31 cellular contexts compared by ENCODE assay signal in the genomic region with DNA sequence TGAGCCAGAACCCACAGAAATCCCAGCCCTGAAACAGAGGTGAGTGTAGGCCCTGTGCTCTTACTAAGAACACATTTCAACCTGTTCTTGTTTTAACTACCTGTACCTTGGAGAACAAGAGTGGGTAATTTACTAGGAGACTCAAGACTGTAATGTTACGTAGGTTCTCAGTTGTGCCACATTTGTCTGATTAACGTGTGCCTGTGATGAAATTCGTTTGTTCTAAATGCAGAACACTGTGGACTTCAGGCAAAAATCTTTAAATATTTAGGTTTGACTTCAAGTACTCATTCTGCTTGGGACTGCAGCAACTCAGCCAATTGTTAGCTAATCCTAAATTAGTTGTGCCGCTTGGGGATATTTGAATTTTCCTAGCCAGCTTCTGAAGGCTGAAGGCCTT.
"Had no signal": no experiment of that assay in that cellular context is flagged by ENCODE, and none has a peak within 500 bp of the region (broad histone marks: within the 10 kb centered on the region; RNA-seq: fewer than 3 reads in every experiment).

No MANE protein-coding gene starts in this region.

- H3K27me3 ChIP-seq: SJCRH30 had no signal

- H3K9me3 Mint-ChIP-seq: activated CD4-positive, alpha-beta memory T cell treated with anti-CD3 and anti-CD28 coated beads for 36 hours; activated naive CD4-positive, alpha-beta T cell treated with anti-CD3 and anti-CD28 coated beads, Interleukin-2, amount 10 ng/mL, durations not matched to agents 7 days and 5 days; activated naive CD8-positive, alpha-beta T cell treated with anti-CD3 and anti-CD28 coated beads, Interleukin-2, amount 50 U/mL, for 24 hours; activated T-cell treated with anti-CD3 and anti-CD28 coated beads, Interleukin-2, amount 50 U/mL, for 4 hours; activated T-helper 1 cell treated with anti-CD3 and anti-CD28 coated beads, Interleukin-12 subunit alpha, Interleukin-12 subunit beta, Interleukin-2, Interleukin-4 antibody, amounts not matched to agents 30 ng/mL and 10 ng/mL and 1 ng/mL, durations not matched to agents 14 hours and 24 hours and 36 hours; brain had no signal

- DNase-seq: activated CD4-positive, alpha-beta memory T cell treated with anti-CD3 and anti-CD28 coated beads for 36 hours; activated CD4-positive, alpha-beta T cell treated with anti-CD3 and anti-CD28 coated beads for 36 hours; activated CD4-positive, alpha-beta T cell treated with anti-CD3 and anti-CD28 coated beads, Interleukin-2, amount 50 U/mL, for 1 hour; activated CD8-positive, alpha-beta memory T cell treated with anti-CD3 and anti-CD28 coated beads, Interleukin-2, amount 50 U/mL, for 4 hours; activated naive CD4-positive, alpha-beta T cell treated with anti-CD3 and anti-CD28 coated beads, Interleukin-2, amount 10 ng/mL, durations not matched to agents 7 days and 5 days; activated naive CD8-positive, alpha-beta T cell treated with anti-CD3 and anti-CD28 coated beads, Interleukin-2, amount 50 U/mL, for 24 hours; activated T-cell treated with anti-CD3 and anti-CD28 coated beads for 4 hours; activated T-cell treated with anti-CD3 and anti-CD28 coated beads, Interleukin-2, amount 50 U/mL, for 4 hours; anterior cingulate cortex; caudate nucleus; NCI-H1092 treated with DMSO at 0.1 percent for 48 hours; NCI-H1417; NCI-H146; NCI-H187; NCI-H2029 treated with DMSO at 0.1 percent for 48 hours; NCI-H2107; NCI-H2171; NCI-H510A; NCI-H526; NCI-H748 treated with DMSO at 0.1 percent for 48 hours; SHP77; SJCRH30; T1000; WERI-Rb-1 had no signal

- H3K4me3 Mint-ChIP-seq: activated CD4-positive, alpha-beta memory T cell treated with anti-CD3 and anti-CD28 coated beads for 36 hours; activated CD4-positive, alpha-beta T cell treated with anti-CD3 and anti-CD28 coated beads for 36 hours; activated naive CD4-positive, alpha-beta T cell treated with anti-CD3 and anti-CD28 coated beads, Interleukin-2, amount 10 ng/mL, durations not matched to agents 7 days and 5 days; activated naive CD8-positive, alpha-beta T cell; activated naive CD8-positive, alpha-beta T cell treated with anti-CD3 and anti-CD28 coated beads, Interleukin-2, amount 50 U/mL, for 24 hours; activated T-cell treated with anti-CD3 and anti-CD28 coated beads, Interleukin-2, amount 50 U/mL, for 4 hours; activated T-helper 1 cell treated with anti-CD3 and anti-CD28 coated beads, Interleukin-12 subunit alpha, Interleukin-12 subunit beta, Interleukin-2, Interleukin-4 antibody, amounts not matched to agents 30 ng/mL and 10 ng/mL and 1 ng/mL, durations not matched to agents 14 hours and 24 hours and 36 hours; brain had no signal

- FAIRE-seq: bronchial epithelial cell had no signal

- ATAC-seq: activated CD4-positive, alpha-beta T cell treated with anti-CD3 and anti-CD28 coated beads for 36 hours; activated CD4-positive, CD25-positive, alpha-beta regulatory T cell treated with anti-CD3 and anti-CD28 coated beads, Interleukin-2, amount 50 U/mL, for 24 hours; activated naive CD8-positive, alpha-beta T cell treated with anti-CD3 and anti-CD28 coated beads, Interleukin-2, amount 50 U/mL, for 24 hours; activated T-cell treated with anti-CD3 and anti-CD28 coated beads, Interleukin-2, amount 50 U/mL, for 4 hours; Panc1 had no signal

- H3K27ac ChIP-seq: SJCRH30, SK-N-MC, WERI-Rb-1 had no signal

- H3K27me3 Mint-ChIP-seq: activated CD4-positive, alpha-beta memory T cell treated with anti-CD3 and anti-CD28 coated beads for 36 hours; activated CD4-positive, alpha-beta T cell treated with anti-CD3 and anti-CD28 coated beads for 36 hours; activated naive CD4-positive, alpha-beta T cell treated with anti-CD3 and anti-CD28 coated beads, Interleukin-2, amount 10 ng/mL, durations not matched to agents 7 days and 5 days; activated naive CD8-positive, alpha-beta T cell; activated naive CD8-positive, alpha-beta T cell treated with anti-CD3 and anti-CD28 coated beads, Interleukin-2, amount 50 U/mL, for 24 hours; brain had no signal

- H3K4me3 ChIP-seq: SJCRH30, SK-N-MC had no signal

- H3K27ac Mint-ChIP-seq: activated CD4-positive, alpha-beta memory T cell treated with anti-CD3 and anti-CD28 coated beads for 36 hours; activated CD4-positive, alpha-beta T cell treated with anti-CD3 and anti-CD28 coated beads for 36 hours; activated naive CD4-positive, alpha-beta T cell treated with anti-CD3 and anti-CD28 coated beads, Interleukin-2, amount 10 ng/mL, durations not matched to agents 7 days and 5 days; activated naive CD8-positive, alpha-beta T cell; activated naive CD8-positive, alpha-beta T cell treated with anti-CD3 and anti-CD28 coated beads, Interleukin-2, amount 50 U/mL, for 24 hours; activated T-helper 1 cell treated with anti-CD3 and anti-CD28 coated beads, Interleukin-12 subunit alpha, Interleukin-12 subunit beta, Interleukin-2, Interleukin-4 antibody, amounts not matched to agents 30 ng/mL and 10 ng/mL and 1 ng/mL, durations not matched to agents 14 hours and 24 hours and 36 hours; brain had no signal

- H3K9me3 ChIP-seq: SJCRH30 had no signal

- H3K4me1 ChIP-seq: SJCRH30 had no signal
